ENCODE assay signal across 16 cellular contexts in genomic region chr5:96012399-96012798, GRCh38. TPM values are rescaled to one million over a fixed set of nuclear protein-coding genes. Genes with fewer than 3 reads are reported as not detected.
DNase-seq lines count a peak whose midpoint lies in the region; ATAC-seq, FAIRE-seq and TF ChIP-seq lines count a peak whose summit lies in the region.
"Had no signal": no experiment of that assay in that cellular context is flagged by ENCODE, and none has a peak within 500 bp of the region (broad histone marks: within the 10 kb centered on the region; RNA-seq: fewer than 3 reads in every experiment).

No MANE protein-coding gene starts in this region.

- H4K20me1 ChIP-seq in mammary epithelial cell (ENCODE audit: insufficient read depth, low read length) = no peaks in the 10 kb centered on the region
- H4K20me1 ChIP-seq in keratinocyte (ENCODE audit: control insufficient read depth, extremely low read depth, insufficient read depth, low read length) = no peaks in the 10 kb centered on the region
- H4K20me1 ChIP-seq: BLaER1 treated with 17β-estradiol and CSF1 and Interleukin-3, amounts not matched to agents 10 nM and 100 nM had no signal

- no peak overlapping the region for H3K4me3 ChIP-seq in mammary epithelial cell (replicated peaks in 1 of 3; ENCODE audit: insufficient read depth in 1 of 3, low read depth in 2 of 3, low read length in 3 of 3)
- H3K4me3 ChIP-seq in esophagus (ENCODE audit: low read depth in 1 of 2, low read length in 2 of 2) = no peak overlapping the region
- no peak overlapping the region for H3K4me3 ChIP-seq in keratinocyte (ENCODE audit: control insufficient read depth in 2 of 3, extremely low read depth in 1 of 3, insufficient read depth in 2 of 3, low read depth in 1 of 3, low read length in 3 of 3)
- no peak overlapping the region for H3K4me3 ChIP-seq in right lobe of liver
- H3K4me3 ChIP-seq: BLaER1 treated with 17β-estradiol and CSF1 and Interleukin-3, amounts not matched to agents 10 nM and 100 nM; GM12878; GM23248 had no signal

- intact Hi-C loops in mammary epithelial cell (cut with micrococcal nuclease) = no loop called here
- intact Hi-C loops in right lobe of liver (cut with DNase I) = no loop called here

- peak; percentile 64 for FAIRE-seq in H54 (lab: Jason Lieb, UNC)
- peak; percentile 83 for FAIRE-seq in keratinocyte (lab: Jason Lieb, UNC)
- FAIRE-seq: GM12878, GM19239 had no signal

- H3K4me1 ChIP-seq in mammary epithelial cell (ENCODE audit: insufficient read depth, low read length) = peaks cover 8% of the 10 kb centered on the region
- H3K4me1 ChIP-seq in esophagus (ENCODE audit: control insufficient read depth in 2 of 2, insufficient read depth in 2 of 2, low read length in 1 of 2) = no peaks in the 10 kb centered on the region
- H3K4me1 ChIP-seq in keratinocyte (ENCODE audit: control insufficient read depth, extremely low read depth, insufficient read depth, low read length) = peaks cover 8% of the 10 kb centered on the region
- H3K4me1 ChIP-seq in right lobe of liver = no peaks in the 10 kb centered on the region
- H3K4me1 ChIP-seq: BLaER1 treated with 17β-estradiol and CSF1 and Interleukin-3, amounts not matched to agents 10 nM and 100 nM had no signal

- no peaks in the 10 kb centered on the region for H3K9me1 ChIP-seq in keratinocyte (ENCODE audit: control insufficient read depth, extremely low read depth, insufficient read depth, low read length)

- dilution Hi-C loops in mammary epithelial cell (cut with HindIII; ENCODE audit: low sequenced_read_pairs) (no loop called here), keratinocyte (cut with MboI; ENCODE audit: extremely low pct_ligation_motif_present, low sequenced_read_pairs) (no loop called here)

- no peaks in the 10 kb centered on the region for H3K27me3 ChIP-seq in mammary epithelial cell (ENCODE audit: insufficient read depth, low read length)
- no peaks in the 10 kb centered on the region for H3K27me3 ChIP-seq in esophagus (ENCODE audit: control insufficient read depth in 1 of 2, insufficient read depth in 2 of 2, low read length in 2 of 2)
- no peaks in the 10 kb centered on the region for H3K27me3 ChIP-seq in keratinocyte (ENCODE audit: control insufficient read depth, extremely low read depth, insufficient read depth, low read length)
- no peaks in the 10 kb centered on the region for H3K27me3 ChIP-seq in right lobe of liver
- H3K27me3 ChIP-seq: BLaER1 treated with 17β-estradiol and CSF1 and Interleukin-3, amounts not matched to agents 10 nM and 100 nM had no signal

- TF ChIP-seq CTCF in mammary epithelial cell (conservative IDR thresholded peaks at IDR 0.05 in 1 of 2, IDR thresholded peaks at IDR 0.05 in 1 of 2; ENCODE audit: extremely low read depth in 1 of 2, insufficient read depth in 1 of 2, low read depth in 1 of 2, low read length in 2 of 2) = no peak
- no peak for TF ChIP-seq CTCF in keratinocyte (optimal IDR thresholded peaks at IDR 0.05 in 1 of 3, IDR thresholded peaks at IDR 0.05 in 1 of 3, conservative IDR thresholded peaks at IDR 0.05 in 1 of 3; ENCODE audit: extremely low read depth in 1 of 3, insufficient read depth in 2 of 3, low read length in 3 of 3)
- TF ChIP-seq CTCF in right lobe of liver (IDR thresholded peaks at IDR 0.05) = no peak

- no peak for TF ChIP-seq POLR2A in H54 (IDR thresholded peaks at IDR 0.05; ENCODE audit: low read depth, low read length)
- no peak for TF ChIP-seq POLR2A in right lobe of liver (IDR thresholded peaks at IDR 0.05)

- H3K27ac ChIP-seq in mammary epithelial cell (ENCODE audit: insufficient read depth, low read depth, low read length) = no peak overlapping the region
- H3K27ac ChIP-seq in esophagus (ENCODE audit: low read depth in 2 of 2, low read length in 1 of 2) = peak overlapping the region; percentile 6 to 68
- H3K27ac ChIP-seq in keratinocyte (ENCODE audit: control insufficient read depth, insufficient read depth, low read length) = peak overlapping the region; percentile 15
- no peak overlapping the region for H3K27ac ChIP-seq in right lobe of liver
- H3K27ac ChIP-seq: BLaER1 treated with 17β-estradiol and CSF1 and Interleukin-3, amounts not matched to agents 10 nM and 100 nM; GM23248 had no signal

- H3K9me3 ChIP-seq in mammary epithelial cell (replicated peaks; ENCODE audit: insufficient read depth, low read length) = no peaks in the 10 kb centered on the region
- H3K9me3 ChIP-seq in esophagus (ENCODE audit: control insufficient read depth in 2 of 2, insufficient read depth in 1 of 2, low read depth in 1 of 2, low read length in 1 of 2) = no peaks in the 10 kb centered on the region
- H3K9me3 ChIP-seq in keratinocyte (ENCODE audit: control insufficient read depth, low read depth, low read length) = no peaks in the 10 kb centered on the region
- H3K9me3 ChIP-seq in right lobe of liver = no peaks in the 10 kb centered on the region

- DNase-seq in H54 (ENCODE audit: insufficient read length, low spot score) = no peak
- peak; percentile 68 for DNase-seq in mammary epithelial cell
- DNase-seq in keratinocyte (ENCODE audit: low read depth, low spot score) = no peak
- no peak for DNase-seq in NCI-H524 (lab: John Stamatoyannopoulos, UW)
- DNase-seq in right lobe of liver = no peak
- DNase-seq: Calu3; CD8-positive, alpha-beta T cell; DMS79 treated with DMSO at 0.1 percent for 48 hours; EL; GM23248; HCEC 1CT had no signal

- H3K79me2 ChIP-seq in mammary epithelial cell (ENCODE audit: insufficient read depth, low read length) = no peaks in the 10 kb centered on the region
- no peaks in the 10 kb centered on the region for H3K79me2 ChIP-seq in keratinocyte (ENCODE audit: control insufficient read depth, insufficient read depth, low read length)

- H3K36me3 ChIP-seq in mammary epithelial cell (ENCODE audit: insufficient read depth, low read length) = no peaks in the 10 kb centered on the region
- H3K36me3 ChIP-seq in esophagus (ENCODE audit: control insufficient read depth in 2 of 2, insufficient read depth in 2 of 2, low read length in 1 of 2) = no peaks in the 10 kb centered on the region
- no peaks in the 10 kb centered on the region for H3K36me3 ChIP-seq in keratinocyte (ENCODE audit: control insufficient read depth in 2 of 2, extremely low read depth in 1 of 2, insufficient read depth in 2 of 2, low read length in 2 of 2)
- no peaks in the 10 kb centered on the region for H3K36me3 ChIP-seq in right lobe of liver
- H3K36me3 ChIP-seq: BLaER1 treated with 17β-estradiol and CSF1 and Interleukin-3, amounts not matched to agents 10 nM and 100 nM had no signal

- H3K4me2 ChIP-seq in mammary epithelial cell (ENCODE audit: insufficient read depth, low read depth, low read length) = peak overlapping the region; percentile 23
- peak overlapping the region; percentile 54 for H3K4me2 ChIP-seq in keratinocyte (ENCODE audit: control insufficient read depth, extremely low read depth, insufficient read depth, low read depth, low read length)
- H3K4me2 ChIP-seq: BLaER1 treated with 17β-estradiol and CSF1 and Interleukin-3, amounts not matched to agents 10 nM and 100 nM had no signal

- ATAC-seq in HG03469 (IDR thresholded peaks at IDR 0.05; ENCODE audit: unreplicated experiment) (no peak), right lobe of liver (no peak)
- ATAC-seq: CD8-positive, alpha-beta T cell; GM12878 had no signal

- in situ Hi-C loops in mammary epithelial cell (cut with MboI; ENCODE audit: low sequenced_read_pairs in 2 of 2) = no loop called here

- BruUV-seq in mammary epithelial cell (replicated peaks; lab: Mats Ljungman, UMichigan) = no TSS peak

- CTCF ChIA-PET in mammary epithelial cell (lab: Charles Lee; ENCODE audit: low non-redundant PET) = no interaction called here

- H2AFZ ChIP-seq in mammary epithelial cell (ENCODE audit: low read depth, low read length) (peak overlapping the region; percentile 53), keratinocyte (ENCODE audit: control insufficient read depth, low read length) (peak overlapping the region; percentile 2)
- H2AFZ ChIP-seq: GM23248 had no signal

- H3K9ac ChIP-seq in mammary epithelial cell (ENCODE audit: insufficient read depth, low read length) (no peak overlapping the region), keratinocyte (ENCODE audit: control insufficient read depth, extremely low read depth, insufficient read depth, low read length) (no peak overlapping the region)
- H3K9ac ChIP-seq: BLaER1 treated with 17β-estradiol and CSF1 and Interleukin-3, amounts not matched to agents 10 nM and 100 nM; GM23248 had no signal

RNA-seq across cellular contexts. Expression of gene ELL2, which starts 50.7 kb away (rescaled TPM):
- total RNA-seq in mammary epithelial cell (100 to 1,000 TPM; 161 to 277 TPM), right lobe of liver (10 to 100 TPM; 74.3 to 96.4 (median 84.5) TPM)
- polyA plus RNA-seq in mammary epithelial cell (61.3 TPM), esophagus (10 to 100 TPM; 29.1 to 39.6 TPM), keratinocyte (74.8 to 100 TPM (median 81.1 TPM) in 3 replicates)
- polyA minus RNA-seq in mammary epithelial cell (74.3 TPM), keratinocyte (31.2 to 194 TPM (median 108 TPM) in 3 replicates)
- 137 TPM for polyA plus RNA-seq in keratinocyte (2011; ENCODE audit: low read depth)
- polyA plus RNA-seq in keratinocyte (2011; cell fraction: cytosol; rRNA removed) = 48.0 and 87.5 TPM in 2 replicates
- polyA plus RNA-seq in keratinocyte (2011; cell fraction: nucleus; rRNA removed) = 81.5 and 105 TPM in 2 replicates
- 65.7 and 69.5 TPM in 2 replicates for polyA plus RNA-seq in keratinocyte (2012; ENCODE audit: low replicate concordance)
- polyA minus RNA-seq in keratinocyte (2011; cell fraction: cytosol; rRNA and poly(A)+ RNA removed) = 103 TPM
- 182 and 311 TPM in 2 replicates for polyA minus RNA-seq in keratinocyte (2011; cell fraction: nucleus; rRNA and poly(A)+ RNA removed)

Comparison
In these comparisons a context has a peak if more than half of its experiments do, and no peak if none do; other contexts are left out.
1. H3K27ac ChIP-seq: peak in esophagus (2 of 2) and keratinocyte (single experiment); none in mammary epithelial cell (single experiment) and right lobe of liver (0 of 3).